16 cellular contexts compared by ENCODE assay signal in genomic region chr2:102024410-102024809, GRCh38. TPM values are rescaled to one million over a fixed set of nuclear protein-coding genes. Genes with fewer than 3 reads are reported as not detected.
"Had no signal": no experiment of that assay in that cellular context is flagged by ENCODE, and none has a peak within 500 bp of the region (broad histone marks: within the 10 kb centered on the region; RNA-seq: fewer than 3 reads in every experiment).

No MANE protein-coding gene starts in this region.

- H3K36me3 ChIP-seq: gastrocnemius medialis, right atrium auricular region had no signal

- H3K27me3 ChIP-seq: gastrocnemius medialis, right atrium auricular region had no signal

- DNase-seq: activated CD8-positive, alpha-beta memory T cell treated with anti-CD3 and anti-CD28 coated beads, Interleukin-2, amount 50 U/mL, for 48 hours; activated CD8-positive, alpha-beta T cell treated with anti-CD3 and anti-CD28 coated beads for 36 hours; activated naive CD4-positive, alpha-beta T cell treated with Interleukin-2 at 50 U/mL for 16 hours; central memory CD4-positive, alpha-beta T cell; effector memory CD8-positive, alpha-beta T cell; gastrocnemius medialis; hippocampal formation; posterior cingulate gyrus; T-helper 9 cell had no signal

- H3K9me3 Mint-ChIP-seq: activated CD8-positive, alpha-beta T cell treated with anti-CD3 and anti-CD28 coated beads for 36 hours; activated T-helper 1 cell treated with anti-CD3 and anti-CD28 coated beads, Interleukin-12 subunit alpha, Interleukin-12 subunit beta, Interleukin-2, Interleukin-4 antibody, amounts not matched to agents 30 ng/mL and 10 ng/mL and 1 ng/mL, durations not matched to agents 14 hours and 24 hours and 36 hours; effector memory CD8-positive, alpha-beta T cell; neural crest cell; stimulated activated naive CD8-positive, alpha-beta T cell treated with anti-CD3 and anti-CD28 coated beads, Interleukin-15, Interleukin-2, amounts not matched to agents 100 ng/mL and 50 ng/mL, for 24 hours had no signal

- H3K27ac Mint-ChIP-seq: activated CD8-positive, alpha-beta T cell treated with anti-CD3 and anti-CD28 coated beads for 36 hours; activated T-helper 1 cell treated with anti-CD3 and anti-CD28 coated beads, Interleukin-12 subunit alpha, Interleukin-12 subunit beta, Interleukin-2, Interleukin-4 antibody, amounts not matched to agents 30 ng/mL and 10 ng/mL and 1 ng/mL, durations not matched to agents 14 hours and 24 hours and 36 hours; effector memory CD8-positive, alpha-beta T cell; stimulated activated naive CD8-positive, alpha-beta T cell treated with anti-CD3 and anti-CD28 coated beads, Interleukin-15, Interleukin-2, amounts not matched to agents 100 ng/mL and 50 ng/mL, for 24 hours had no signal

- H3K27ac ChIP-seq: epithelial cell of prostate had no signal

- ATAC-seq: activated CD8-positive, alpha-beta T cell treated with anti-CD3 and anti-CD28 coated beads for 36 hours; effector memory CD8-positive, alpha-beta T cell; gastrocnemius medialis had no signal

- H3K4me3 Mint-ChIP-seq: activated CD8-positive, alpha-beta T cell treated with anti-CD3 and anti-CD28 coated beads for 36 hours; activated T-helper 1 cell treated with anti-CD3 and anti-CD28 coated beads, Interleukin-12 subunit alpha, Interleukin-12 subunit beta, Interleukin-2, Interleukin-4 antibody, amounts not matched to agents 30 ng/mL and 10 ng/mL and 1 ng/mL, durations not matched to agents 14 hours and 24 hours and 36 hours; effector memory CD8-positive, alpha-beta T cell; neural crest cell; stimulated activated naive CD8-positive, alpha-beta T cell treated with anti-CD3 and anti-CD28 coated beads, Interleukin-15, Interleukin-2, amounts not matched to agents 100 ng/mL and 50 ng/mL, for 24 hours had no signal

- H3K9me3 ChIP-seq: gastrocnemius medialis, right atrium auricular region had no signal

- H3K4me3 ChIP-seq: coronary artery, gastrocnemius medialis, right atrium auricular region had no signal

RNA-seq across cellular contexts. Expression of gene IL1R2, which starts 32.6 kb away (rescaled TPM):
- total RNA-seq: neural crest cell, temporal lobe had no signal
